Comparison of ENCODE assay signal across 11 cellular contexts in genomic region chr20:7748624-7749023, GRCh38.
"Had no signal": no experiment of that assay in that cellular context is flagged by ENCODE, and none has a peak within 500 bp of the region (broad histone marks: within the 10 kb centered on the region; RNA-seq: fewer than 3 reads in every experiment).

No MANE protein-coding gene starts in this region.

- H3K4me3 Mint-ChIP-seq: GM23338, H9, HFFc6 had no signal

- H3K4me3 ChIP-seq: GM23248, GM23338, HAP-1 had no signal

- H3K4me1 Mint-ChIP-seq: GM23338, H9 had no signal

- ATAC-seq: GM23338, HCT116 had no signal

- H2AFZ ChIP-seq: GM23248, GM23338 had no signal

- H3K9me3 Mint-ChIP-seq: GM23338, H9 had no signal

- H3K4me2 ChIP-seq: GM23338 had no signal

- H3K36me3 ChIP-seq: HAP-1 had no signal

- FAIRE-seq: H1, H54 had no signal

- H3K27ac ChIP-seq: GM23248 had no signal

- DNase-seq: GM23248, GOT3, H7, H9, HCEC 1CT, HFFc6 had no signal

- H3K27ac Mint-ChIP-seq: GM23338, H9, HFFc6 had no signal

- H3K9me3 ChIP-seq: HAP-1 had no signal

- H3K4me1 ChIP-seq: HAP-1 had no signal

- H3K9ac ChIP-seq: GM23248 had no signal
